ENCODE assay signal across 2 cellular contexts in the genomic region with DNA sequence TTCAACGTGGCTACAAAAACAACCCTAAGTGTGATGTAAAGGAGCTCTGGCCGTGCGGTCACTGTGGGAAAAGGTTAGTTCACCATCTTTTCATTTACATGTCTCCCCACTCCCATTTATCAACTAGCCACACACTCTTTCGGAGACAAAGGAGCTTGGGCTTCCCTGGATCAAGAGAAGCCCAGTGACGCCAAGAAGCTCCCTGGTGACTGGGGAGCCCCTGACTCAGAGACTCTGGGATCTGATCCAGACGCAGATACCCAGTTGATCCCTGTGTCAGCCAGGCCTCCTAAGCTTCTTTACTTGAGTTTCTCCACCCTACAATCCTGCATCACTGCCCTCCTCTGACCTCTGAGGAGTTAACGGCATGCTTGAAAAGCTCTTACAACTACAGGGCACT.
TF ChIP-seq lines count a peak whose summit lies in the region.

No MANE protein-coding gene starts in this region.

TF ChIP-seq in IMR-90, 13 proteins besides CTCF, POLR2A, EP300 and RAD21:
- TF ChIP-seq BHLHE40 (IDR thresholded peaks at IDR 0.05; ENCODE audit: low read depth, low read length) (no peak), MAFK (IDR thresholded peaks at IDR 0.05; ENCODE audit: low read depth, low read length) (no peak), CEBPB (IDR thresholded peaks at IDR 0.05; ENCODE audit: low read depth, low read length) (no peak), SMC3 (IDR thresholded peaks at IDR 0.05; ENCODE audit: low read depth, low read length) (no peak), MAZ (IDR thresholded peaks at IDR 0.05; ENCODE audit: borderline replicate concordance, low read depth, low read length) (no peak)
TF ChIP-seq in IMR-90: peak in this region for 0.

TF ChIP-seq in WTC11, 78 proteins besides CTCF, POLR2A, EP300 and RAD21:
- TF ChIP-seq, protein P1, sequence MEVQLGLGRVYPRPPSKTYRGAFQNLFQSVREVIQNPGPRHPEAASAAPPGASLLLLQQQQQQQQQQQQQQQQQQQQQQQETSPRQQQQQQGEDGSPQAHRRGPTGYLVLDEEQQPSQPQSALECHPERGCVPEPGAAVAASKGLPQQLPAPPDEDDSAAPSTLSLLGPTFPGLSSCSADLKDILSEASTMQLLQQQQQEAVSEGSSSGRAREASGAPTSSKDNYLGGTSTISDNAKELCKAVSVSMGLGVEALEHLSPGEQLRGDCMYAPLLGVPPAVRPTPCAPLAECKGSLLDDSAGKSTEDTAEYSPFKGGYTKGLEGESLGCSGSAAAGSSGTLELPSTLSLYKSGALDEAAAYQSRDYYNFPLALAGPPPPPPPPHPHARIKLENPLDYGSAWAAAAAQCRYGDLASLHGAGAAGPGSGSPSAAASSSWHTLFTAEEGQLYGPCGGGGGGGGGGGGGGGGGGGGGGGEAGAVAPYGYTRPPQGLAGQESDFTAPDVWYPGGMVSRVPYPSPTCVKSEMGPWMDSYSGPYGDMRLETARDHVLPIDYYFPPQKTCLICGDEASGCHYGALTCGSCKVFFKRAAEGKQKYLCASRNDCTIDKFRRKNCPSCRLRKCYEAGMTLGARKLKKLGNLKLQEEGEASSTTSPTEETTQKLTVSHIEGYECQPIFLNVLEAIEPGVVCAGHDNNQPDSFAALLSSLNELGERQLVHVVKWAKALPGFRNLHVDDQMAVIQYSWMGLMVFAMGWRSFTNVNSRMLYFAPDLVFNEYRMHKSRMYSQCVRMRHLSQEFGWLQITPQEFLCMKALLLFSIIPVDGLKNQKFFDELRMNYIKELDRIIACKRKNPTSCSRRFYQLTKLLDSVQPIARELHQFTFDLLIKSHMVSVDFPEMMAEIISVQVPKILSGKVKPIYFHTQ (CRISPR knock-in tag; IDR thresholded peaks at IDR 0.05), result no peak
- TF ChIP-seq, protein P2, sequence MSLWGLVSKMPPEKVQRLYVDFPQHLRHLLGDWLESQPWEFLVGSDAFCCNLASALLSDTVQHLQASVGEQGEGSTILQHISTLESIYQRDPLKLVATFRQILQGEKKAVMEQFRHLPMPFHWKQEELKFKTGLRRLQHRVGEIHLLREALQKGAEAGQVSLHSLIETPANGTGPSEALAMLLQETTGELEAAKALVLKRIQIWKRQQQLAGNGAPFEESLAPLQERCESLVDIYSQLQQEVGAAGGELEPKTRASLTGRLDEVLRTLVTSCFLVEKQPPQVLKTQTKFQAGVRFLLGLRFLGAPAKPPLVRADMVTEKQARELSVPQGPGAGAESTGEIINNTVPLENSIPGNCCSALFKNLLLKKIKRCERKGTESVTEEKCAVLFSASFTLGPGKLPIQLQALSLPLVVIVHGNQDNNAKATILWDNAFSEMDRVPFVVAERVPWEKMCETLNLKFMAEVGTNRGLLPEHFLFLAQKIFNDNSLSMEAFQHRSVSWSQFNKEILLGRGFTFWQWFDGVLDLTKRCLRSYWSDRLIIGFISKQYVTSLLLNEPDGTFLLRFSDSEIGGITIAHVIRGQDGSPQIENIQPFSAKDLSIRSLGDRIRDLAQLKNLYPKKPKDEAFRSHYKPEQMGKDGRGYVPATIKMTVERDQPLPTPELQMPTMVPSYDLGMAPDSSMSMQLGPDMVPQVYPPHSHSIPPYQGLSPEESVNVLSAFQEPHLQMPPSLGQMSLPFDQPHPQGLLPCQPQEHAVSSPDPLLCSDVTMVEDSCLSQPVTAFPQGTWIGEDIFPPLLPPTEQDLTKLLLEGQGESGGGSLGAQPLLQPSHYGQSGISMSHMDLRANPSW (CRISPR knock-in tag; conservative IDR thresholded peaks at IDR 0.05; ENCODE audit: low read depth), result no peak
- TF ChIP-seq ESRRA (CRISPR knock-in tag; IDR thresholded peaks at IDR 0.05; ENCODE audit: borderline replicate concordance) (no peak), SMAD3 (CRISPR knock-in tag; IDR thresholded peaks at IDR 0.05; ENCODE audit: borderline replicate concordance) (no peak), ETV6 (CRISPR knock-in tag; IDR thresholded peaks at IDR 0.05) (no peak), ZNF263 (CRISPR knock-in tag; IDR thresholded peaks at IDR 0.05; ENCODE audit: low read depth) (no peak), GRHL2 (CRISPR knock-in tag; IDR thresholded peaks at IDR 0.05; ENCODE audit: insufficient replicate concordance, severe bottlenecking) (no peak), NR3C1 (CRISPR knock-in tag; conservative IDR thresholded peaks at IDR 0.05; ENCODE audit: low read depth) (no peak), RELA (CRISPR knock-in tag; IDR thresholded peaks at IDR 0.05; ENCODE audit: borderline replicate concordance) (no peak), OVOL2 (CRISPR knock-in tag; IDR thresholded peaks at IDR 0.05; ENCODE audit: borderline replicate concordance) (no peak)
- TF ChIP-seq, protein P3, sequence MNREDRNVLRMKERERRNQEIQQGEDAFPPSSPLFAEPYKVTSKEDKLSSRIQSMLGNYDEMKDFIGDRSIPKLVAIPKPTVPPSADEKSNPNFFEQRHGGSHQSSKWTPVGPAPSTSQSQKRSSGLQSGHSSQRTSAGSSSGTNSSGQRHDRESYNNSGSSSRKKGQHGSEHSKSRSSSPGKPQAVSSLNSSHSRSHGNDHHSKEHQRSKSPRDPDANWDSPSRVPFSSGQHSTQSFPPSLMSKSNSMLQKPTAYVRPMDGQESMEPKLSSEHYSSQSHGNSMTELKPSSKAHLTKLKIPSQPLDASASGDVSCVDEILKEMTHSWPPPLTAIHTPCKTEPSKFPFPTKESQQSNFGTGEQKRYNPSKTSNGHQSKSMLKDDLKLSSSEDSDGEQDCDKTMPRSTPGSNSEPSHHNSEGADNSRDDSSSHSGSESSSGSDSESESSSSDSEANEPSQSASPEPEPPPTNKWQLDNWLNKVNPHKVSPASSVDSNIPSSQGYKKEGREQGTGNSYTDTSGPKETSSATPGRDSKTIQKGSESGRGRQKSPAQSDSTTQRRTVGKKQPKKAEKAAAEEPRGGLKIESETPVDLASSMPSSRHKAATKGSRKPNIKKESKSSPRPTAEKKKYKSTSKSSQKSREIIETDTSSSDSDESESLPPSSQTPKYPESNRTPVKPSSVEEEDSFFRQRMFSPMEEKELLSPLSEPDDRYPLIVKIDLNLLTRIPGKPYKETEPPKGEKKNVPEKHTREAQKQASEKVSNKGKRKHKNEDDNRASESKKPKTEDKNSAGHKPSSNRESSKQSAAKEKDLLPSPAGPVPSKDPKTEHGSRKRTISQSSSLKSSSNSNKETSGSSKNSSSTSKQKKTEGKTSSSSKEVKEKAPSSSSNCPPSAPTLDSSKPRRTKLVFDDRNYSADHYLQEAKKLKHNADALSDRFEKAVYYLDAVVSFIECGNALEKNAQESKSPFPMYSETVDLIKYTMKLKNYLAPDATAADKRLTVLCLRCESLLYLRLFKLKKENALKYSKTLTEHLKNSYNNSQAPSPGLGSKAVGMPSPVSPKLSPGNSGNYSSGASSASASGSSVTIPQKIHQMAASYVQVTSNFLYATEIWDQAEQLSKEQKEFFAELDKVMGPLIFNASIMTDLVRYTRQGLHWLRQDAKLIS (CRISPR knock-in tag; IDR thresholded peaks at IDR 0.05; ENCODE audit: borderline replicate concordance), result no peak
- TF ChIP-seq, protein P4, sequence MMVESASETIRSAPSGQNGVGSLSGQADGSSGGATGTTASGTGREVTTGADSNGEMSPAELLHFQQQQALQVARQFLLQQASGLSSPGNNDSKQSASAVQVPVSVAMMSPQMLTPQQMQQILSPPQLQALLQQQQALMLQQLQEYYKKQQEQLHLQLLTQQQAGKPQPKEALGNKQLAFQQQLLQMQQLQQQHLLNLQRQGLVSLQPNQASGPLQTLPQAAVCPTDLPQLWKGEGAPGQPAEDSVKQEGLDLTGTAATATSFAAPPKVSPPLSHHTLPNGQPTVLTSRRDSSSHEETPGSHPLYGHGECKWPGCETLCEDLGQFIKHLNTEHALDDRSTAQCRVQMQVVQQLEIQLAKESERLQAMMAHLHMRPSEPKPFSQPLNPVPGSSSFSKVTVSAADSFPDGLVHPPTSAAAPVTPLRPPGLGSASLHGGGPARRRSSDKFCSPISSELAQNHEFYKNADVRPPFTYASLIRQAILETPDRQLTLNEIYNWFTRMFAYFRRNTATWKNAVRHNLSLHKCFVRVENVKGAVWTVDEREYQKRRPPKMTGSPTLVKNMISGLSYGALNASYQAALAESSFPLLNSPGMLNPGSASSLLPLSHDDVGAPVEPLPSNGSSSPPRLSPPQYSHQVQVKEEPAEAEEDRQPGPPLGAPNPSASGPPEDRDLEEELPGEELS (CRISPR knock-in tag; IDR thresholded peaks at IDR 0.05), result no peak
TF ChIP-seq in WTC11: peak in this region for 0.
